In genomic region chr5:32029291-32029690, GRCh38 we compare ENCODE assay signal across 19 cellular contexts.
DNase-seq lines count a peak whose midpoint lies in the region; ATAC-seq, FAIRE-seq and TF ChIP-seq lines count a peak whose summit lies in the region.
"Had no signal": no experiment of that assay in that cellular context is flagged by ENCODE, and none has a peak within 500 bp of the region (broad histone marks: within the 10 kb centered on the region; RNA-seq: fewer than 3 reads in every experiment).

No MANE protein-coding gene starts in this region.

- no peaks in the 10 kb centered on the region for H3K9me3 ChIP-seq in PC-9 (ENCODE audit: insufficient read depth, low read depth)

- no peak for ATAC-seq in GM19452 (IDR thresholded peaks at IDR 0.05; ENCODE audit: unreplicated experiment)
- ATAC-seq: HepG2; naive thymus-derived CD8-positive, alpha-beta T cell had no signal

- H3K79me2 ChIP-seq in PC-9 (ENCODE audit: low read depth), result no peaks in the 10 kb centered on the region

- TF ChIP-seq CTCF in fibroblast of mammary gland (conservative IDR thresholded peaks at IDR 0.05; ENCODE audit: control insufficient read depth, insufficient read depth, low read depth, low read length), result no peak
- no peak for TF ChIP-seq CTCF in PC-9 (conservative IDR thresholded peaks at IDR 0.05)

- CTCF ChIA-PET in PC-9 (lab: Charles Lee), result no interaction called here

- no peaks in the 10 kb centered on the region for H3F3A ChIP-seq in PC-9 (ENCODE audit: insufficient read depth, low read depth)

- no peak overlapping the region for H2AFZ ChIP-seq in PC-9

- no peak overlapping the region for H3K4me2 ChIP-seq in PC-9

- no peaks in the 10 kb centered on the region for H4K20me1 ChIP-seq in PC-9 (ENCODE audit: insufficient read depth)

- intact Hi-C loops in PC-9 (cut with micrococcal nuclease; ENCODE audit: unreplicated experiment), result no loop called here

- peak; percentile 79 for FAIRE-seq in RCC 7860 (lab: Jason Lieb, UNC)
- FAIRE-seq: endothelial cell of umbilical vein, HepG2 had no signal

- POLR2A ChIA-PET in PC-9 (lab: Charles Lee; ENCODE audit: unreplicated experiment), result no interaction called here

- no peaks in the 10 kb centered on the region for H3K9me2 ChIP-seq in PC-9 (ENCODE audit: insufficient read depth)

- H3K27ac ChIP-seq in substantia nigra (ENCODE audit: low read depth, low read length, poor library complexity, severe bottlenecking), result peak overlapping the region; percentile 7
- no peak overlapping the region for H3K27ac ChIP-seq in PC-9

- BruUV-seq in PC-9 (replicated peaks; lab: Mats Ljungman, UMichigan), result no TSS peak

- peaks cover 88% of the 10 kb centered on the region for H3K27me3 ChIP-seq in PC-9 (ENCODE audit: insufficient read depth, low read depth)

- no peaks in the 10 kb centered on the region for H3K36me3 ChIP-seq in PC-9 (ENCODE audit: low read depth)

- no peaks in the 10 kb centered on the region for H3K4me1 ChIP-seq in PC-9 (replicated peaks; ENCODE audit: insufficient read depth)

- DNase-seq in NOMO-1 (lab: John Stamatoyannopoulos, UW; ENCODE audit: unreplicated experiment in 2 of 2) (peak; percentile 27 to 33), NOMO-1 treated with dmso at 0.1 percent for 144 hours (lab: John Stamatoyannopoulos, UW; ENCODE audit: unreplicated experiment) (no peak), RCC 7860 (ENCODE audit: low spot score) (peak; percentile 47), fibroblast of mammary gland (ENCODE audit: low read depth) (peak; percentile 83), substantia nigra (lab: John Stamatoyannopoulos, UW) (no peak), PC-9 (no peak), Ammon's horn (ENCODE audit: low spot score) (no peak)
- DNase-seq: 8988T; activated CD4-positive, alpha-beta T cell treated with anti-CD3 and anti-CD28 coated beads for 4 hours; activated T-cell treated with anti-CD3 and anti-CD28 coated beads for 4 hours; central memory CD4-positive, alpha-beta T cell; COR-L47; naive thymus-derived CD8-positive, alpha-beta T cell; NCI-H1436; RPMI8226; stimulated activated CD4-positive, alpha-beta T cell treated with anti-CD3 and anti-CD28 coated beads, Interleukin-2, amount 100 ng/mL, for 48 hours had no signal

- H3K4me3 ChIP-seq in fibroblast of mammary gland (ENCODE audit: control insufficient read depth, low read depth, low read length), result no peak overlapping the region
- H3K4me3 ChIP-seq in PC-9, result no peak overlapping the region

Comparison
In these comparisons a context has a peak if more than half of its experiments do, and no peak if none do; other contexts are left out.
1. DNase-seq: peak in NOMO-1 (2 of 2), RCC 7860 (single experiment) and fibroblast of mammary gland (single experiment); none in NOMO-1 treated with dmso at 0.1 percent for 144 hours (single experiment), substantia nigra (0 of 49), PC-9 (0 of 2) and Ammon's horn (single experiment).